ENCODE assay signal across 8 cellular contexts in the genomic region with DNA sequence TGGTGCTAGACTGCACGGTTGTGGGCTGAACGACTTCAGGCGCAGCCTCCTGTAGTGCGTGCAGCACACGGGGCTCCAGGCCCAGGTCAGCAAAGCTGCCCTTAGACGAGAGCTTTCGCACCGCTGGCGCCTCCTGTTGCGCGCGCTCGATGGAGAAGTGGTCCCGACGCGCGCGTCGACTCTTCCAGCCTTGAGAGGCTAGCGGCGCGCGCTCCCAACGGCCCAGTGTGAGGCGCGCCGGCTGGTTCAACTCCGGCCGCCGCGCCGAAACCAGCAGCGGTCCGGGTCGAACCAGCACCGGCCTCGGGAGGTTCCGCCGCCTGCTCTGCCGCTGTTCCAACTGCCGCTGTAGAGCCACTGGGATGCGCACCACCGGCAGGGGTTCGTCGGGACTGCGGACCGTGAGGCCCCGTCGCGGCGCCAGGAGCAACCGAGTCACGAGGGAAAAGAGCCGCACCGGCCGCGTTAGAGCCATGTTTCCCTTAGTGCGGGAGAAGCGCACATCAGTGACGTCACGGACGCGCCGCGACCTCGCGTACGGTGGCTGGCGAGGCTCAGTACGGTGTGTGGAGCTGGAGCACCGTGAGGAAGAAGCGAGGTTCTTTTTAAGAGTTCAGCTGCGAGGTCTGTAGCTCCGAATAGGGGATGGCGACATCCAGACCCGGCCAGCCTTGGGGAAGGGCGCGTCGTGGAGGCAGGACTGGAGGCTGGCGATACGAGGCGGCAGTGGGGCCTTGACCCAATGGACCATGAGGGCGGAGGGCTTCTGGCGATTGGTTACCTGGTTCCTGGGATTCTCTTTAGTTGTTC. TPM values are rescaled to one million over a fixed set of nuclear protein-coding genes. Genes with fewer than 3 reads are reported as not detected.
A peak's percentile ranks its signal among the peaks of the same experiment; 100 is the strongest.
DNase-seq lines count a peak whose midpoint lies in the region; ATAC-seq and TF ChIP-seq lines count a peak whose summit lies in the region.

A gene with protein sequence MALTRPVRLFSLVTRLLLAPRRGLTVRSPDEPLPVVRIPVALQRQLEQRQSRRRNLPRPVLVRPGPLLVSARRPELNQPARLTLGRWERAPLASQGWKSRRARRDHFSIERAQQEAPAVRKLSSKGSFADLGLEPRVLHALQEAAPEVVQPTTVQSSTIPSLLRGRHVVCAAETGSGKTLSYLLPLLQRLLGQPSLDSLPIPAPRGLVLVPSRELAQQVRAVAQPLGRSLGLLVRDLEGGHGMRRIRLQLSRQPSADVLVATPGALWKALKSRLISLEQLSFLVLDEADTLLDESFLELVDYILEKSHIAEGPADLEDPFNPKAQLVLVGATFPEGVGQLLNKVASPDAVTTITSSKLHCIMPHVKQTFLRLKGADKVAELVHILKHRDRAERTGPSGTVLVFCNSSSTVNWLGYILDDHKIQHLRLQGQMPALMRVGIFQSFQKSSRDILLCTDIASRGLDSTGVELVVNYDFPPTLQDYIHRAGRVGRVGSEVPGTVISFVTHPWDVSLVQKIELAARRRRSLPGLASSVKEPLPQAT (minus strand): TSS at position 505 of the 810 bp plus-strand sequence. CDS start 30 bp downstream, at position 475.
A gene (plus strand): TSS at position 557 of the 810 bp plus-strand sequence. CDS start 14,740 bp downstream, outside the sequence.

- H3K4me1 ChIP-seq in HCT116 (ENCODE audit: control insufficient read depth in 1 of 2, insufficient read depth in 2 of 2, low read length in 2 of 2): peaks cover 12 to 24% of the 10 kb centered on the region in 2 experiments; a peak in 3 of 4 replicates
- peaks cover 0 to 31% (median 22%) of the 10 kb centered on the region in 3 donors for H3K4me1 ChIP-seq in gastroesophageal sphincter
- peaks cover 39 to 40% of the 10 kb centered on the region in 2 experiments for H3K4me1 ChIP-seq in neutrophil (ENCODE audit: control insufficient read depth in 1 of 2, insufficient read depth in 1 of 2, low read depth in 1 of 2, low read length in 1 of 2)
- peaks cover 9 to 33% (median 27%) of the 10 kb centered on the region in 5 donors for H3K4me1 ChIP-seq in subcutaneous abdominal adipose tissue (ENCODE audit: control insufficient read depth in 5 of 5, insufficient read depth in 5 of 5, low read length in 5 of 5)

- H3K27ac Mint-ChIP-seq in activated naive CD4-positive, alpha-beta T cell treated with anti-CD3 and anti-CD28 coated beads for 36 hours: peak within 1 kb of the TSS; percentile 94

- H3K36me3 ChIP-seq in HCT116 (ENCODE audit: control insufficient read depth in 1 of 2, insufficient read depth in 2 of 2, low read length in 2 of 2): peaks cover 7% of the 10 kb centered on the region in 2 experiments; a peak in 2 of 4 replicates
- H3K36me3 ChIP-seq in SK-N-MC (ENCODE audit: insufficient read depth, low read length): no peaks in the 10 kb centered on the region; the same call in 1 of the 2 replicates
- peaks cover 0 to 28% of the 10 kb centered on the region in 2 donors for H3K36me3 ChIP-seq in gastroesophageal sphincter
- peaks cover 4% of the 10 kb centered on the region for H3K36me3 ChIP-seq in neutrophil
- peaks cover 0 to 16% (median 10%) of the 10 kb centered on the region in 5 donors for H3K36me3 ChIP-seq in subcutaneous abdominal adipose tissue (ENCODE audit: control insufficient read depth in 5 of 5, insufficient read depth in 5 of 5, low read length in 5 of 5)

- intact Hi-C loops in HCT116 (cut with micrococcal nuclease): no loop called here
- intact Hi-C loops in activated naive CD4-positive, alpha-beta T cell treated with anti-CD3 and anti-CD28 coated beads for 36 hours (cut with micrococcal nuclease): loop anchor here (1.0 to 5.0 kb wide), 6 partner anchors 30 to 216 kb away; a partner anchor contains a TSS

- TF ChIP-seq CTCF in HCT116 (IDR thresholded peaks at IDR 0.05 in 2 of 3, conservative IDR thresholded peaks at IDR 0.05 in 1 of 3; ENCODE audit: borderline replicate concordance in 1 of 3, insufficient read depth in 1 of 3, low read depth in 2 of 3, low read length in 2 of 3): no peak
- peak in 1 of 4 experiments; percentile 29 for TF ChIP-seq CTCF in gastroesophageal sphincter (IDR thresholded peaks at IDR 0.05)
- peak; percentile 29 for TF ChIP-seq CTCF in neutrophil (IDR thresholded peaks at IDR 0.05)

- H3K9me3 ChIP-seq in HCT116 (ENCODE audit: control insufficient read depth in 1 of 2, insufficient read depth in 1 of 2, low read depth in 1 of 2, low read length in 2 of 2): no peaks in the 10 kb centered on the region
- no peaks in the 10 kb centered on the region for H3K9me3 ChIP-seq in SK-N-MC (ENCODE audit: low read depth, low read length)
- no peaks in the 10 kb centered on the region for H3K9me3 ChIP-seq in gastroesophageal sphincter
- no peaks in the 10 kb centered on the region for H3K9me3 ChIP-seq in neutrophil
- H3K9me3 ChIP-seq in subcutaneous abdominal adipose tissue (ENCODE audit: control insufficient read depth in 5 of 5, low read length in 5 of 5): no peaks in the 10 kb centered on the region

- ATAC-seq in HCT116 (peak; percentile 85), gastroesophageal sphincter (peak; percentile 93)

- WGBS in gastroesophageal sphincter (ENCODE audit: low coverage in 1 of 2), 2 donors: 0% methylated on average over 8 of the region's 84 CpGs; no CpG with 5 or more reads in 1 of the 2 donors

- H3K4me3 ChIP-seq in HCT116 (replicated peaks in 1 of 2; ENCODE audit: low read depth in 1 of 2, low read length in 2 of 2) (peak within 1 kb of the TSS; percentile 98 to 99), SK-N-MC (peak within 1 kb of the TSS; percentile 87), gastroesophageal sphincter (peak within 1 kb of the TSS; percentile 67 to 75), neutrophil (ENCODE audit: low read depth in 1 of 2, low read length in 1 of 2) (peak within 1 kb of the TSS; percentile 96 to 97), subcutaneous abdominal adipose tissue (ENCODE audit: low read depth in 1 of 5, low read length in 5 of 5) (peak within 1 kb of the TSS; percentile 85 to 100 (median 97))

- no peaks in the 10 kb centered on the region for H3K27me3 ChIP-seq in HCT116 (ENCODE audit: insufficient read depth, low read length)
- no peaks in the 10 kb centered on the region for H3K27me3 ChIP-seq in gastroesophageal sphincter
- no peaks in the 10 kb centered on the region for H3K27me3 ChIP-seq in neutrophil
- no peaks in the 10 kb centered on the region for H3K27me3 ChIP-seq in subcutaneous abdominal adipose tissue (ENCODE audit: control insufficient read depth in 5 of 5, insufficient read depth in 4 of 5, low read length in 5 of 5)

- H3K4me2 ChIP-seq in HCT116 (ENCODE audit: low read length): peak within 1 kb of the TSS; percentile 99

- no peak for TF ChIP-seq EP300 in gastroesophageal sphincter (IDR thresholded peaks at IDR 0.05)

- TF ChIP-seq RAD21 in HCT116 (IDR thresholded peaks at IDR 0.05; ENCODE audit: low read depth): no peak

- TF ChIP-seq POLR2A in HCT116 (IDR thresholded peaks at IDR 0.05; ENCODE audit: borderline replicate concordance, extremely low read depth, insufficient read depth, insufficient read length) (peak; percentile 71), gastroesophageal sphincter (IDR thresholded peaks at IDR 0.05) (peak; percentile 53 to 60)

- RAD21 ChIA-PET in HCT116 (lab: Charles Lee; ENCODE audit: low non-redundant PET in 1 of 2, low total read pairs in 2 of 2, uncharacterized antibody in 2 of 2, unreplicated experiment in 2 of 2): interaction anchor here in 1 of 2 experiments (0.7 kb wide), 1 partner anchor 502 kb away, joined by 3 read pairs; no protein-coding TSS in a partner anchor

- peak within 1 kb of the TSS; percentile 99 for H3K9ac ChIP-seq in HCT116 (ENCODE audit: low read length)
- H3K9ac ChIP-seq in SK-N-MC (ENCODE audit: insufficient read length): peak within 1 kb of the TSS; percentile 95
- peak within 1 kb of the TSS; percentile 86 to 100 (median 98) for H3K9ac ChIP-seq in subcutaneous abdominal adipose tissue (ENCODE audit: low read length in 5 of 5)

- H4K20me1 ChIP-seq in HCT116 (ENCODE audit: insufficient read depth): no peaks in the 10 kb centered on the region

- H3K9me2 ChIP-seq in HCT116 (ENCODE audit: insufficient read depth): no peaks in the 10 kb centered on the region

- H3K4me1 Mint-ChIP-seq in activated naive CD4-positive, alpha-beta T cell treated with anti-CD3 and anti-CD28 coated beads for 36 hours (ENCODE audit: low read depth): peaks cover 38% of the 10 kb centered on the region

- DNase-seq in GF-D8 (lab: John Stamatoyannopoulos, UW): peak; percentile 65
- peak; percentile 84 for DNase-seq in HCT116 (ENCODE audit: low read depth, low spot score)
- DNase-seq in MV-4-11 (lab: John Stamatoyannopoulos, UW): peak; percentile 87
- peak; percentile 59 for DNase-seq in SK-N-MC (ENCODE audit: low read depth, low spot score)
- peak; percentile 96 for DNase-seq in activated naive CD4-positive, alpha-beta T cell treated with anti-CD3 and anti-CD28 coated beads for 36 hours

- H3K79me2 ChIP-seq in HCT116 (ENCODE audit: insufficient read depth, low read length): peaks cover 50% of the 10 kb centered on the region

- H3K27me3 Mint-ChIP-seq in activated naive CD4-positive, alpha-beta T cell treated with anti-CD3 and anti-CD28 coated beads for 36 hours (ENCODE audit: low read depth): no peaks in the 10 kb centered on the region

- no peaks in the 10 kb centered on the region for H3K9me3 Mint-ChIP-seq in activated naive CD4-positive, alpha-beta T cell treated with anti-CD3 and anti-CD28 coated beads for 36 hours

- no peak within 1 kb of the TSS for H2AFZ ChIP-seq in HCT116 (ENCODE audit: low read depth, low read length, poor library complexity, severe bottlenecking)

- H3K4me3 Mint-ChIP-seq in activated naive CD4-positive, alpha-beta T cell treated with anti-CD3 and anti-CD28 coated beads for 36 hours: peak within 1 kb of the TSS; percentile 99

- POLR2A ChIA-PET in HCT116 (lab: Charles Lee): interaction anchor here (0.6 to 1.0 kb wide), 3 partner anchors 11 to 216 kb away, joined by 3 to 4 read pairs (median 3); a partner anchor contains a TSS

- CTCF ChIA-PET in HCT116 (lab: Charles Lee): interaction anchor here (0.6 kb wide), 1 partner anchor 236 kb away, joined by 3 read pairs; no protein-coding TSS in a partner anchor
- CTCF ChIA-PET in activated naive CD4-positive, alpha-beta T cell treated with anti-CD3 and anti-CD28 coated beads for 36 hours (lab: Charles Lee): interaction anchor here (1.3 to 1.8 kb wide), 3 partner anchors 18 to 306 kb away, joined by 3 to 6 read pairs (median 4); no protein-coding TSS in a partner anchor

- H3K36me3 Mint-ChIP-seq in activated naive CD4-positive, alpha-beta T cell treated with anti-CD3 and anti-CD28 coated beads for 36 hours (ENCODE audit: low read depth): peaks cover 25% of the 10 kb centered on the region

- no TSS peak for BruUV-seq in HCT116 (replicated peaks; lab: Mats Ljungman, UMichigan)

- peak within 1 kb of the TSS; percentile 78 for H3K27ac ChIP-seq in HCT116 (ENCODE audit: low read depth, low read length)
- H3K27ac ChIP-seq in SK-N-MC: peak within 1 kb of the TSS; percentile 60; the same call in 1 of the 2 replicates
- peak within 1 kb of the TSS; percentile 59 to 90 (median 84) for H3K27ac ChIP-seq in gastroesophageal sphincter
- peak within 1 kb of the TSS; percentile 93 for H3K27ac ChIP-seq in neutrophil
- H3K27ac ChIP-seq in subcutaneous abdominal adipose tissue (ENCODE audit: low read depth, low read length): peak within 1 kb of the TSS; percentile 79

RNA-seq across cellular contexts. Expression of the first gene that starts in this region (rescaled TPM):
- total RNA-seq in HCT116 (2021; ENCODE audit: unreplicated experiment) (13.8 TPM), gastroesophageal sphincter (10 to 100 TPM in 1 of 4 donors, 1 to 10 TPM in 3; 6.5 to 10.4 (median 8.0) TPM)
- 8.2 and 9.4 TPM in 2 replicates for polyA plus RNA-seq in HCT116 (2012)
- total RNA-seq in activated naive CD4-positive, alpha-beta T cell treated with anti-CD3 and anti-CD28 coated beads for 36 hours: 1 to 10 TPM; 9.4 to 9.7 TPM

RNA-seq across cellular contexts. Expression of the second gene that starts in this region (rescaled TPM):
- total RNA-seq in HCT116 (2021; ENCODE audit: unreplicated experiment) (27.3 TPM), gastroesophageal sphincter (10 to 100 TPM in 1 of 4 donors, 1 to 10 TPM in 3; 7.2 to 15.0 (median 8.7) TPM)
- polyA plus RNA-seq in HCT116 (2012): 17.4 and 19.0 TPM in 2 replicates
- total RNA-seq in activated naive CD4-positive, alpha-beta T cell treated with anti-CD3 and anti-CD28 coated beads for 36 hours: 10 to 100 TPM; 22.9 to 25.2 TPM

Comparison
In these comparisons a context has a peak if more than half of its experiments do, and no peak if none do; other contexts are left out.
1. Peak in every context shown above with its lines: DNase-seq, ATAC-seq, H3K4me3 ChIP-seq and H3K27ac ChIP-seq.